10 cellular contexts compared by ENCODE assay signal in the genomic region with DNA sequence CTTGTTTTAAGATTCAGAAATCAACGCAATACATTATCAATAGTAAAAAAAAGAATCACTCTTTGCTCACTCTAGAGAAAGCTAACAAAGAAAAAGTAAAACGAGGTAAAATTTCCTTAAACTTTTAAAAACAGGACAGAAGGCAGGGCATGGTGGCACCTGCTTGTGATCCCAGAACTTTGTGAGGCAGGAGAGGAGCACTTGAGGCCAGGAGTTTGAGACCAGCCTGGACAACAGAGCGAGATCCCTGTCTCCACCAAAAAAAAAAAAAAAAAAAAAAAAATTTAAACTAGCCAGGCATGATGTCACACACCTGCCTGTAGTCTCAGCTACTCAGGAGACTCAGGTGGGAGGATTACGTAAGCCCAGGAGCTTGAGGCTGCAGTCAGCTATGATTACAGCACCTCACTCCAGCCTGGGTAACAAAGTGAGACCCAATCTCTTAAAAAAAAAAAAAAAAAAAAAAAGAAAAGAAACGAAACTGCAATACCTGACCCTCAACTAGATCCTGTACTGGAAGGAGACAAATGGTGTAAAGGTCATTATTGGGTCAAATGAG. TPM values are rescaled to one million over a fixed set of nuclear protein-coding genes. Genes with fewer than 3 reads are reported as not detected.
A peak's percentile ranks its signal among the peaks of the same experiment; 100 is the strongest.
DNase-seq lines count a peak whose midpoint lies in the region; ATAC-seq and TF ChIP-seq lines count a peak whose summit lies in the region.
"Had no signal": no experiment of that assay in that cellular context is flagged by ENCODE, and none has a peak within 500 bp of the region (broad histone marks: within the 10 kb centered on the region; RNA-seq: fewer than 3 reads in every experiment).

No MANE protein-coding gene starts in this region.

- no peak for TF ChIP-seq EP300 in stomach (IDR thresholded peaks at IDR 0.05)

- TF ChIP-seq CTCF in WI38 (IDR thresholded peaks at IDR 0.05; ENCODE audit: low read depth, low read length) (no peak), fibroblast of pulmonary artery (IDR thresholded peaks at IDR 0.05; ENCODE audit: low read length, missing control alignments) (no peak), stomach (IDR thresholded peaks at IDR 0.05) (no peak)

- intact Hi-C loops in stomach (cut with DNase I; ENCODE audit: low total_unique reads): no loop called here
- intact Hi-C loops in left colon (cut with DNase I, micrococcal nuclease): no loop called here

- 39 to 46% (median 41%) methylated on average over 5 of the region's 5 CpGs for WGBS in stomach, 5 donors

- peak; percentile 76 for DNase-seq in activated effector memory CD4-positive, alpha-beta T cell treated with anti-CD3 and anti-CD28 coated beads, Interleukin-2, amount 50 U/mL, for 16 hours
- no peak for DNase-seq in activated effector memory CD4-positive, alpha-beta T cell treated with Interleukin-2 at 50 U/mL for 16 hours
- DNase-seq in fibroblast of pulmonary artery (ENCODE audit: low read depth): no peak
- peak; percentile 39 for DNase-seq in stomach
- no peak for DNase-seq in left colon
- DNase-seq in cortex of kidney (lab: John Stamatoyannopoulos, UW): no peak
- DNase-seq: H7, NCI-H187 had no signal

- ATAC-seq in left colon (no peak), GM21619 (IDR thresholded peaks at IDR 0.05; ENCODE audit: unreplicated experiment) (no peak)

- H3K4me1 ChIP-seq in stomach: peaks cover 16 to 77% (median 48%) of the 10 kb centered on the region in 4 donors

- H3K4me3 ChIP-seq in WI38 (ENCODE audit: low read depth, low read length) (peak overlapping the region; percentile 87), fibroblast of pulmonary artery (replicated peaks; ENCODE audit: low read depth, low read length) (peak overlapping the region; percentile 66), stomach (no peak overlapping the region)

- H3K9me3 ChIP-seq in stomach: no peaks in the 10 kb centered on the region

- peak overlapping the region in 2 of 5 donors; percentile 40 to 100 for H3K27ac ChIP-seq in stomach

- no peak for TF ChIP-seq POLR2A in stomach (IDR thresholded peaks at IDR 0.05)

- H3K36me3 ChIP-seq in stomach: peaks cover 0 to 7% (median 0%) of the 10 kb centered on the region in 4 donors

- H3K27me3 ChIP-seq in stomach: no peaks in the 10 kb centered on the region

RNA-seq across cellular contexts. Expression of gene CCNI, which starts 3.5 kb away (rescaled TPM):
- 100 to 1,000 TPM in 4 of 5 donors, 10 to 100 TPM in 1; 43.4 to 203 (median 121) TPM for total RNA-seq in stomach
- 100 to 1,000 TPM; 133 to 278 (median 155) TPM for polyA plus RNA-seq in stomach
- 100 to 1,000 TPM; 182 to 227 TPM for total RNA-seq in left colon

Comparison
In these comparisons a context has a peak if more than half of its experiments do, and no peak if none do; other contexts are left out.
1. DNase-seq: peak in activated effector memory CD4-positive, alpha-beta T cell treated with anti-CD3 and anti-CD28 coated beads, Interleukin-2, amount 50 U/mL, for 16 hours (single experiment) and stomach (single experiment); none in activated effector memory CD4-positive, alpha-beta T cell treated with Interleukin-2 at 50 U/mL for 16 hours (single experiment), fibroblast of pulmonary artery (single experiment), left colon (0 of 2) and cortex of kidney (single experiment).
2. H3K4me3 ChIP-seq: peak in WI38 (single experiment) and fibroblast of pulmonary artery (single experiment); none in stomach (0 of 4).